17 cellular contexts compared by ENCODE assay signal in the genomic region with DNA sequence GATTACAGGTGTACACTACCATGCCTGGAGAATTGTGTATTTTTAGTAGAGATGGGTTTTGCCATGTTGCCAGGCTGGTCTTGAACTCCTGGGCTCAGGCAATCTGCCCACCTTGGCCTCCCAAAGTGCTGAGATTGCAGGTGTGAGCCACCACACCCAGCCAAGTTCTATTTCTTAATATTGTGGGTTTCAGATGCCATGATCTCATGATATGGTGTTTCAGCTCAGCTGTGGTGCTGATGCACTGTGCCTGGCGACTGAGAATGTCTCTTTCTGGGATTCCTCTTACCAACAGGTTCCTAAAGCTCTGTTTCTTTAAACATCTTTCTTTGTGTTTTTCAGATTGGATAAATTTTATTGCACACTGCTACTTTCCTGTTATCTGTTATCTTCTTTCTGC. TPM values are rescaled to one million over a fixed set of nuclear protein-coding genes. Genes with fewer than 3 reads are reported as not detected.
"Had no signal": no experiment of that assay in that cellular context is flagged by ENCODE, and none has a peak within 500 bp of the region (broad histone marks: within the 10 kb centered on the region; RNA-seq: fewer than 3 reads in every experiment).

No MANE protein-coding gene starts in this region.

- DNase-seq: activated CD4-positive, alpha-beta T cell treated with anti-CD3 and anti-CD28 coated beads for 4 hours; activated effector memory CD4-positive, alpha-beta T cell treated with Interleukin-2 at 50 U/mL for 16 hours; activated naive CD4-positive, alpha-beta T cell treated with anti-CD3 and anti-CD28 coated beads, Interleukin-2, amount 50 U/mL, for 16 hours; heart right ventricle; left colon; lower lobe of right lung; midbrain; pancreas; sigmoid colon; stimulated activated CD4-positive, alpha-beta T cell treated with anti-CD3 and anti-CD28 coated beads, Interleukin-12 subunit alpha, Interleukin-12 subunit beta, amount 100 ng/mL, for 4 hours; stimulated activated CD4-positive, alpha-beta T cell treated with anti-CD3 and anti-CD28 coated beads, Interleukin-2, amount 100 ng/mL, for 24 hours; stimulated activated naive CD4-positive, alpha-beta T cell; tibial artery; uterus had no signal

- H3K27ac ChIP-seq: cardiac muscle cell, gastroesophageal sphincter, heart right ventricle, lower lobe of right lung, pancreas, sigmoid colon, tibial artery, uterus had no signal

- H3K4me3 ChIP-seq: cardiac muscle cell, gastroesophageal sphincter, heart right ventricle, lower lobe of right lung, pancreas, sigmoid colon, tibial artery, uterus had no signal

- ATAC-seq: gastroesophageal sphincter, heart right ventricle, left colon, lower lobe of right lung, pancreas had no signal

- H3K36me3 ChIP-seq: cardiac muscle cell, gastroesophageal sphincter, heart right ventricle, lower lobe of right lung, pancreas, sigmoid colon, tibial artery, uterus had no signal

- H3K4me1 ChIP-seq: uterus had no signal

- H3K9me3 ChIP-seq: gastroesophageal sphincter, heart right ventricle, lower lobe of right lung, pancreas, sigmoid colon, tibial artery, uterus had no signal

- H3K27me3 ChIP-seq: cardiac muscle cell, gastroesophageal sphincter, heart right ventricle, pancreas, sigmoid colon, tibial artery, uterus had no signal

RNA-seq across cellular contexts. Expression of gene MGARP, which starts 39.5 kb away (rescaled TPM):
- total RNA-seq: lower lobe of right lung; T-helper 1 cell treated with Interleukin-12 subunit alpha and Interleukin-12 subunit beta and Interleukin-4 antibody, amounts not matched to agents 30 ng/mL and 1 ng/mL, for 36 hours had no signal
